Comparison of ENCODE assay signal across 12 cellular contexts in the genomic region with DNA sequence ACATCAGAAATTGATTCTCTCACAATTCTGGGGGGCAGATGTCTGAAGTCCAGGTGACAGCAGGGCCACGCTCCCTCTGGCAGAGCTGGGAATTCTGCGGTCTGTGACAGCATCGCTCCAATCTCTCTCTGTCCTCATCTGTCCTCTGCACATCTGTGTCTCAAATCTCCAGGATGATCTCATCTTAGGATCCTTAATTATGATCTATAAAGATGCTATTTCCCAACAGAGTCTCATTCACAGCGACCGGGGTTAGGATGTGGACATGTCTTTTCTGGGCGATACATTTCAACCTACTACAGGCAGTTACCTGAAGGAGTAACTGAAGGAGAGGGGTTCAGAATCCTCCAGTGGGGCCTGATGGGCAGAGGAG. TPM values are rescaled to one million over a fixed set of nuclear protein-coding genes. Genes with fewer than 3 reads are reported as not detected.
DNase-seq lines count a peak whose midpoint lies in the region; ATAC-seq, FAIRE-seq and TF ChIP-seq lines count a peak whose summit lies in the region.
"Had no signal": no experiment of that assay in that cellular context is flagged by ENCODE, and none has a peak within 500 bp of the region (broad histone marks: within the 10 kb centered on the region; RNA-seq: fewer than 3 reads in every experiment).

No MANE protein-coding gene starts in this region.

- TF ChIP-seq CTCF in A549 (IDR thresholded peaks at IDR 0.05) (no peak), bronchial epithelial cell (IDR thresholded peaks at IDR 0.05; ENCODE audit: insufficient read depth, low read length, severe bottlenecking) (no peak), thyroid gland (IDR thresholded peaks at IDR 0.05) (no peak)

- no peak for TF ChIP-seq EP300 in A549 (IDR thresholded peaks at IDR 0.05)

- DNase-seq in A549 (ENCODE audit: low read depth in 1 of 2, low spot score in 1 of 2) (no peak), HS-5 (ENCODE audit: low read depth) (peak; percentile 80), bronchial epithelial cell (ENCODE audit: low read depth) (peak; percentile 18), DMS153 treated with DMSO at 0.1 percent for 48 hours (lab: John Stamatoyannopoulos, UW; ENCODE audit: unreplicated experiment) (no peak), thyroid gland (no peak)
- DNase-seq: activated CD4-positive, alpha-beta T cell treated with anti-CD3 and anti-CD28 coated beads for 1 hour had no signal

- CTCF ChIA-PET in A549 (lab: Yijun Ruan, JAX) = interaction anchor here (0.9 to 2.3 kb wide), 3 partner anchors 32 to 143 kb away, joined by 3 to 8 read pairs (median 7); no protein-coding TSS in a partner anchor

- H3K27me3 ChIP-seq in bronchial epithelial cell (ENCODE audit: control insufficient read depth, insufficient read depth, low read length) = no peaks in the 10 kb centered on the region
- H3K27me3 ChIP-seq in muscle layer of duodenum (ENCODE audit: low read depth, low read length) = no peaks in the 10 kb centered on the region
- no peaks in the 10 kb centered on the region for H3K27me3 ChIP-seq in thyroid gland
- H3K27me3 ChIP-seq: MG63 had no signal

- TF ChIP-seq RAD21 in A549 (conservative IDR thresholded peaks at IDR 0.05 in 1 of 2, IDR thresholded peaks at IDR 0.05 in 1 of 2) = no peak

- H3K36me3 ChIP-seq in bronchial epithelial cell (ENCODE audit: control insufficient read depth, insufficient read depth, low read length) = no peaks in the 10 kb centered on the region
- H3K36me3 ChIP-seq in muscle layer of duodenum (ENCODE audit: control insufficient read depth in 1 of 2, insufficient read depth in 2 of 2, low read length in 2 of 2) = no peaks in the 10 kb centered on the region
- H3K36me3 ChIP-seq in thyroid gland = no peaks in the 10 kb centered on the region

- peak overlapping the region; percentile 16; the same call in 1 of the 3 replicates for H3K4me3 ChIP-seq in A549
- no peak overlapping the region for H3K4me3 ChIP-seq in bronchial epithelial cell (ENCODE audit: low read depth, low read length)
- no peak overlapping the region for H3K4me3 ChIP-seq in muscle layer of duodenum (ENCODE audit: low read depth in 1 of 2, low read length in 2 of 2)
- no peak overlapping the region for H3K4me3 ChIP-seq in thyroid gland (replicated peaks in 1 of 3)
- H3K4me3 ChIP-seq: MG63 had no signal

- 78% methylated on average over 6 of the region's 6 CpGs for WGBS in A549 (ENCODE audit: missing lambda C conversion rate)
- 91 to 92% methylated on average over 6 of the region's 6 CpGs for WGBS in thyroid gland, 2 donors

- H3K27ac ChIP-seq in A549 (peak overlapping the region; percentile 84 to 86), muscle layer of duodenum (ENCODE audit: low read length) (peak overlapping the region; percentile 37), thyroid gland (peak overlapping the region in 1 of 3 donors; percentile 57)

- POLR2A ChIA-PET in A549 (lab: Yijun Ruan, JAX) = no interaction called here

- FAIRE-seq in A549 (lab: Jason Lieb, UNC) (no peak), bronchial epithelial cell (lab: Jason Lieb, UNC) (no peak)
- FAIRE-seq: G401.6 had no signal

- intact Hi-C loops in thyroid gland (cut with DNase I) = no loop called here

- ATAC-seq in A549 (peak; percentile 4 to 14; a peak in 3 of 6 replicates), HG02763 (IDR thresholded peaks at IDR 0.05; ENCODE audit: unreplicated experiment) (no peak), GM21528 (IDR thresholded peaks at IDR 0.05; ENCODE audit: low FRiP score, unreplicated experiment) (no peak)

- H3K4me1 ChIP-seq in A549 (peaks cover 66% of the 10 kb centered on the region), muscle layer of duodenum (ENCODE audit: control insufficient read depth in 1 of 2, insufficient read depth in 2 of 2, low read length in 2 of 2) (peaks cover 0 to 2% of the 10 kb centered on the region in 2 donors), thyroid gland (peaks cover 0 to 7% of the 10 kb centered on the region in 2 donors)

- peak overlapping the region; percentile 98 for H3K4me2 ChIP-seq in A549

- H3K9me3 ChIP-seq in A549 (no peaks in the 10 kb centered on the region), muscle layer of duodenum (ENCODE audit: control insufficient read depth in 1 of 2, low read length in 2 of 2) (peaks cover 0 to 2% of the 10 kb centered on the region in 2 donors), thyroid gland (no peaks in the 10 kb centered on the region)

- no peak for TF ChIP-seq POLR2A in A549 (IDR thresholded peaks at IDR 0.05; ENCODE audit: low read length)
- no peak for TF ChIP-seq POLR2A in thyroid gland (IDR thresholded peaks at IDR 0.05)

TF ChIP-seq in A549, 52 proteins besides CTCF, POLR2A, EP300 and RAD21 (continues in another document):
- TF ChIP-seq, protein P1, sequence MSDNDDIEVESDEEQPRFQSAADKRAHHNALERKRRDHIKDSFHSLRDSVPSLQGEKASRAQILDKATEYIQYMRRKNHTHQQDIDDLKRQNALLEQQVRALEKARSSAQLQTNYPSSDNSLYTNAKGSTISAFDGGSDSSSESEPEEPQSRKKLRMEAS (IDR thresholded peaks at IDR 0.05) = no peak
- TF ChIP-seq, protein P2, sequence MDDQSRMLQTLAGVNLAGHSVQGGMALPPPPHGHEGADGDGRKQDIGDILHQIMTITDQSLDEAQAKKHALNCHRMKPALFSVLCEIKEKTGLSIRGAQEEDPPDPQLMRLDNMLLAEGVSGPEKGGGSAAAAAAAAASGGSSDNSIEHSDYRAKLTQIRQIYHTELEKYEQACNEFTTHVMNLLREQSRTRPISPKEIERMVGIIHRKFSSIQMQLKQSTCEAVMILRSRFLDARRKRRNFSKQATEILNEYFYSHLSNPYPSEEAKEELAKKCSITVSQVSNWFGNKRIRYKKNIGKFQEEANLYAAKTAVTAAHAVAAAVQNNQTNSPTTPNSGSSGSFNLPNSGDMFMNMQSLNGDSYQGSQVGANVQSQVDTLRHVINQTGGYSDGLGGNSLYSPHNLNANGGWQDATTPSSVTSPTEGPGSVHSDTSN (IDR thresholded peaks at IDR 0.05) = no peak
- TF ChIP-seq KDM5A (IDR thresholded peaks at IDR 0.05) = no peak
- no peak for TF ChIP-seq CHD2 (IDR thresholded peaks at IDR 0.05; ENCODE audit: low read length, partially characterized antibody)
- no peak for TF ChIP-seq GATA3 (IDR thresholded peaks at IDR 0.05; ENCODE audit: borderline replicate concordance)
- TF ChIP-seq FOSB (CRISPR knock-in tag; IDR thresholded peaks at IDR 0.05) = no peak
- TF ChIP-seq, protein P3, sequence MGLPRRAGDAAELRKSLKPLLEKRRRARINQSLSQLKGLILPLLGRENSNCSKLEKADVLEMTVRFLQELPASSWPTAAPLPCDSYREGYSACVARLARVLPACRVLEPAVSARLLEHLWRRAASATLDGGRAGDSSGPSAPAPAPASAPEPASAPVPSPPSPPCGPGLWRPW (IDR thresholded peaks at IDR 0.05) = no peak
- TF ChIP-seq, protein P4, sequence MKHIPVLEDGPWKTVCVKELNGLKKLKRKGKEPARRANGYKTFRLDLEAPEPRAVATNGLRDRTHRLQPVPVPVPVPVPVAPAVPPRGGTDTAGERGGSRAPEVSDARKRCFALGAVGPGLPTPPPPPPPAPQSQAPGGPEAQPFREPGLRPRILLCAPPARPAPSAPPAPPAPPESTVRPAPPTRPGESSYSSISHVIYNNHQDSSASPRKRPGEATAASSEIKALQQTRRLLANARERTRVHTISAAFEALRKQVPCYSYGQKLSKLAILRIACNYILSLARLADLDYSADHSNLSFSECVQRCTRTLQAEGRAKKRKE (CRISPR knock-in tag; IDR thresholded peaks at IDR 0.05; ENCODE audit: low read depth) = no peak
- TF ChIP-seq BHLHE40 (IDR thresholded peaks at IDR 0.05; ENCODE audit: low read depth, low read length) = no peak
- no peak for TF ChIP-seq RCOR1 (IDR thresholded peaks at IDR 0.05; ENCODE audit: low read depth, low read length)
- TF ChIP-seq, protein P5, sequence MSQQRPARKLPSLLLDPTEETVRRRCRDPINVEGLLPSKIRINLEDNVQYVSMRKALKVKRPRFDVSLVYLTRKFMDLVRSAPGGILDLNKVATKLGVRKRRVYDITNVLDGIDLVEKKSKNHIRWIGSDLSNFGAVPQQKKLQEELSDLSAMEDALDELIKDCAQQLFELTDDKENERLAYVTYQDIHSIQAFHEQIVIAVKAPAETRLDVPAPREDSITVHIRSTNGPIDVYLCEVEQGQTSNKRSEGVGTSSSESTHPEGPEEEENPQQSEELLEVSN (IDR thresholded peaks at IDR 0.05; ENCODE audit: borderline replicate concordance, low read depth) = no peak
- no peak for TF ChIP-seq EHMT2 (IDR thresholded peaks at IDR 0.05; ENCODE audit: low read depth)
- TF ChIP-seq, protein P6, sequence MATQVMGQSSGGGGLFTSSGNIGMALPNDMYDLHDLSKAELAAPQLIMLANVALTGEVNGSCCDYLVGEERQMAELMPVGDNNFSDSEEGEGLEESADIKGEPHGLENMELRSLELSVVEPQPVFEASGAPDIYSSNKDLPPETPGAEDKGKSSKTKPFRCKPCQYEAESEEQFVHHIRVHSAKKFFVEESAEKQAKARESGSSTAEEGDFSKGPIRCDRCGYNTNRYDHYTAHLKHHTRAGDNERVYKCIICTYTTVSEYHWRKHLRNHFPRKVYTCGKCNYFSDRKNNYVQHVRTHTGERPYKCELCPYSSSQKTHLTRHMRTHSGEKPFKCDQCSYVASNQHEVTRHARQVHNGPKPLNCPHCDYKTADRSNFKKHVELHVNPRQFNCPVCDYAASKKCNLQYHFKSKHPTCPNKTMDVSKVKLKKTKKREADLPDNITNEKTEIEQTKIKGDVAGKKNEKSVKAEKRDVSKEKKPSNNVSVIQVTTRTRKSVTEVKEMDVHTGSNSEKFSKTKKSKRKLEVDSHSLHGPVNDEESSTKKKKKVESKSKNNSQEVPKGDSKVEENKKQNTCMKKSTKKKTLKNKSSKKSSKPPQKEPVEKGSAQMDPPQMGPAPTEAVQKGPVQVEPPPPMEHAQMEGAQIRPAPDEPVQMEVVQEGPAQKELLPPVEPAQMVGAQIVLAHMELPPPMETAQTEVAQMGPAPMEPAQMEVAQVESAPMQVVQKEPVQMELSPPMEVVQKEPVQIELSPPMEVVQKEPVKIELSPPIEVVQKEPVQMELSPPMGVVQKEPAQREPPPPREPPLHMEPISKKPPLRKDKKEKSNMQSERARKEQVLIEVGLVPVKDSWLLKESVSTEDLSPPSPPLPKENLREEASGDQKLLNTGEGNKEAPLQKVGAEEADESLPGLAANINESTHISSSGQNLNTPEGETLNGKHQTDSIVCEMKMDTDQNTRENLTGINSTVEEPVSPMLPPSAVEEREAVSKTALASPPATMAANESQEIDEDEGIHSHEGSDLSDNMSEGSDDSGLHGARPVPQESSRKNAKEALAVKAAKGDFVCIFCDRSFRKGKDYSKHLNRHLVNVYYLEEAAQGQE (IDR thresholded peaks at IDR 0.05) = no peak
- TF ChIP-seq ESRRA (IDR thresholded peaks at IDR 0.05; ENCODE audit: borderline replicate concordance, low read length) = no peak

RNA-seq across cellular contexts. Expression of a gene that starts 31.4 kb away (rescaled TPM):
- polyA plus RNA-seq in A549 (2011; rRNA removed) (6.9 and 8.2 TPM in 2 replicates), A549 (2017; fragmentation: RNase III; extraction: RNeasy Plus Mini Kit Qiagen cat#74134 plus additional on column Dnase treatment) (4.0 to 7.1 TPM (median 4.4 TPM) in 3 replicates)
- 7.3 and 11.1 TPM in 2 replicates for polyA plus RNA-seq in A549 (2012; cell fraction: cytosol; rRNA removed)
- 24.2 and 33.7 TPM in 2 replicates for polyA plus RNA-seq in A549 (2012; cell fraction: nucleus; rRNA removed)
- 24.1 and 27.2 TPM in 2 replicates for polyA minus RNA-seq in A549 (2011; rRNA and poly(A)+ RNA removed)
- total RNA-seq in bronchial epithelial cell (under 0.01 and 0.13 TPM in 2 replicates), thyroid gland (1 to 10 TPM in 3 of 4 donors, under 1 TPM in 1; 0.67 to 1.6 (median 1.1) TPM)
- polyA plus RNA-seq: neural cell had no signal

Comparison
In these comparisons a context has a peak if more than half of its experiments do, and no peak if none do; other contexts are left out.
1. ATAC-seq: peak in A549 (2 of 2); none in HG02763 (single experiment) and GM21528 (single experiment).
2. DNase-seq: peak in HS-5 (single experiment) and bronchial epithelial cell (single experiment); none in A549 (0 of 2), DMS153 treated with DMSO at 0.1 percent for 48 hours (single experiment) and thyroid gland (0 of 2).